ENCODE assay signal across 8 cellular contexts in genomic region chr22:33923660-33924246, GRCh38. TPM values are rescaled to one million over a fixed set of nuclear protein-coding genes. Genes with fewer than 3 reads are reported as not detected.
DNase-seq lines count a peak whose midpoint lies in the region; ATAC-seq and TF ChIP-seq lines count a peak whose summit lies in the region.

No MANE protein-coding gene starts in this region.

- H3K4me3 ChIP-seq in cardiac fibroblast (replicated peaks in 1 of 2; ENCODE audit: low read depth in 2 of 2, low read length in 2 of 2) (no peak overlapping the region), kidney epithelial cell (ENCODE audit: low read depth, low read length) (no peak overlapping the region)

- no peak for ATAC-seq in stimulated activated naive CD8-positive, alpha-beta T cell treated with anti-CD3 and anti-CD28 coated beads, Interleukin-15, amount 100 ng/mL, for 72 hours
- ATAC-seq in GM18502 (IDR thresholded peaks at IDR 0.05; ENCODE audit: poor library complexity, unreplicated experiment): no peak

- H3K9me3 Mint-ChIP-seq in stimulated activated naive CD8-positive, alpha-beta T cell treated with anti-CD3 and anti-CD28 coated beads, Interleukin-15, amount 100 ng/mL, for 72 hours: no peaks in the 10 kb centered on the region

- peaks cover 2% of the 10 kb centered on the region for H3K27me3 ChIP-seq in kidney epithelial cell (ENCODE audit: control insufficient read depth, insufficient read depth, low read length)

- H3K27me3 Mint-ChIP-seq in stimulated activated naive CD8-positive, alpha-beta T cell treated with anti-CD3 and anti-CD28 coated beads, Interleukin-15, amount 100 ng/mL, for 72 hours: peaks cover 60% of the 10 kb centered on the region

- H3K27ac Mint-ChIP-seq in stimulated activated naive CD8-positive, alpha-beta T cell treated with anti-CD3 and anti-CD28 coated beads, Interleukin-15, amount 100 ng/mL, for 72 hours: no peak overlapping the region

- DNase-seq in DMS153 (lab: John Stamatoyannopoulos, UW) (peak; percentile 50), HK-2 (ENCODE audit: unreplicated experiment) (peak; percentile 36), NCI-H82 (lab: John Stamatoyannopoulos, UW) (peak; percentile 93), cardiac fibroblast (ENCODE audit: low read depth in 2 of 2) (peak; percentile 86), kidney epithelial cell (ENCODE audit: low read depth) (no peak)
- peak; percentile 25 to 31 for DNase-seq in stimulated activated naive CD8-positive, alpha-beta T cell treated with anti-CD3 and anti-CD28 coated beads, Interleukin-15, amount 100 ng/mL, for 72 hours
- DNase-seq in effector CD4-positive, alpha-beta T cell: no peak

- peak overlapping the region in 1 of 2 donors; percentile 29 for H3K4me3 Mint-ChIP-seq in stimulated activated naive CD8-positive, alpha-beta T cell treated with anti-CD3 and anti-CD28 coated beads, Interleukin-15, amount 100 ng/mL, for 72 hours

- H3K36me3 ChIP-seq in kidney epithelial cell (ENCODE audit: control insufficient read depth, insufficient read depth, low read length): no peaks in the 10 kb centered on the region

- H3K4me1 Mint-ChIP-seq in stimulated activated naive CD8-positive, alpha-beta T cell treated with anti-CD3 and anti-CD28 coated beads, Interleukin-15, amount 100 ng/mL, for 72 hours: peaks cover 25% of the 10 kb centered on the region

- peak; percentile 79 for TF ChIP-seq CTCF in cardiac fibroblast (IDR thresholded peaks at IDR 0.05; ENCODE audit: low read depth, low read length)
- peak; percentile 83 for TF ChIP-seq CTCF in kidney epithelial cell (IDR thresholded peaks at IDR 0.05; ENCODE audit: insufficient read depth, low read length, poor library complexity, severe bottlenecking)

RNA-seq across cellular contexts. Expression of gene LARGE1, which starts 3.5 kb away (rescaled TPM):
- 17.8 and 21.0 TPM in 2 replicates for total RNA-seq in kidney epithelial cell

Comparison
In these comparisons a context has a peak if more than half of its experiments do, and no peak if none do; other contexts are left out.
1. DNase-seq: peak in DMS153 (single experiment), HK-2 (single experiment), NCI-H82 (single experiment), cardiac fibroblast (2 of 2) and stimulated activated naive CD8-positive, alpha-beta T cell treated with anti-CD3 and anti-CD28 coated beads, Interleukin-15, amount 100 ng/mL, for 72 hours (2 of 2); none in kidney epithelial cell (single experiment) and effector CD4-positive, alpha-beta T cell (single experiment).